Comparison of ENCODE assay signal across 1 cellular context in the genomic region with DNA sequence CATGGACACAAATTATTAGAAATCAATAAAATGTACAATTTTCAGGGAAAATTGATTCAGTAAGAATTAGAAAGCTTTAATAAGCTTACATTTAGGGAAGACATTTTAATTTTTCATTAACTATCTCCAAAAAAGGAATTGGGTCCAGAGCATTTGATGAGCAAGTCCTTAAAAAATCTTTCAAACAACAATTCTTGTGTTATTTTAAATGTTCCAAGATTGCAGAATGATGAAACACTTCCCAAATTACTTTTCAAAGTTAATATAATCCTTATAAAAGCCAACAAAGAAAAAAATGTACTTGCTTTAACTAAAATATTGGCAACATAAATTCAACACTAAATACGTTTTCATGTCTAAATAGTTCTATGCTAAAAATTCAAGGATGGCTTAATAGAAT.
TF ChIP-seq lines count a peak whose summit lies in the region.

No MANE protein-coding gene starts in this region.

TF ChIP-seq in GM23338, 12 proteins besides CTCF, POLR2A, EP300 and RAD21 (continued from another document):
- TF ChIP-seq ZNF462 (CRISPR knock-in tag; IDR thresholded peaks at IDR 0.05) (no peak), JUNB (IDR thresholded peaks at IDR 0.05; ENCODE audit: unreplicated experiment) (no peak), ZNF114 (CRISPR knock-in tag; IDR thresholded peaks at IDR 0.05) (no peak)
